20 cellular contexts compared by ENCODE assay signal in the genomic region with DNA sequence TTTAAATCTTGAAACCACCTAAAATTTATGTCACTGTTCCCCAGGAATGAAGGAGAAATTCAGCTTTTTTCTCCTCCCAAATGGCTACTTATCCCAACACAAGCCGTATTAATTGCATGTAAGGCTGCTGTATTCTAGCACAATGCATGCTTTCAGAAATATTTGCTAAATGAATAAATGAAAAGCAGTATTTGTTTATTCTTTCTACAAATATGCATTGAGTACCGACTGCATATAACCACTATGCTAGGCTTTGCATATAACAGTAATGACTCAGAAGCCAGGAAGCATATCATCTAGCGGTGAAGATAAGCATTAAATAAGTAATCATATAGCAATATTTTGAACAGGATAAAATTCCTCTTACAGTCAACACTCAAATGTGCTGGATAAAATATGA.
DNase-seq lines count a peak whose midpoint lies in the region; ATAC-seq and TF ChIP-seq lines count a peak whose summit lies in the region.
"Had no signal": no experiment of that assay in that cellular context is flagged by ENCODE, and none has a peak within 500 bp of the region (broad histone marks: within the 10 kb centered on the region; RNA-seq: fewer than 3 reads in every experiment).

No MANE protein-coding gene starts in this region.

- no peaks in the 10 kb centered on the region for H3K27me3 Mint-ChIP-seq in activated T-cell treated with anti-CD3 and anti-CD28 coated beads, Interleukin-2, amount 50 U/mL, for 24 hours

- no peaks in the 10 kb centered on the region for H3K36me3 ChIP-seq in brain microvascular endothelial cell (replicated peaks)
- H3K36me3 ChIP-seq: upper lobe of left lung had no signal

- in situ Hi-C loops in brain microvascular endothelial cell (cut with HindIII; ENCODE audit: low pct_ligation_motif_present, low sequenced_read_pairs) = no loop called here

- TF ChIP-seq CTCF in brain microvascular endothelial cell (IDR thresholded peaks at IDR 0.05; ENCODE audit: low read depth, low read length, missing control alignments) = no peak

- DNase-seq in NCI-H226 (peak; percentile 76), brain microvascular endothelial cell (peak; percentile 56), non-pigmented ciliary epithelial cell (ENCODE audit: low read depth) (peak; percentile 65), LoVo (ENCODE audit: low spot score) (no peak)
- no peak for DNase-seq in activated T-cell treated with anti-CD3 and anti-CD28 coated beads, Interleukin-2, amount 50 U/mL, for 24 hours
- DNase-seq: activated CD4-positive, alpha-beta T cell treated with anti-CD3 and anti-CD28 coated beads for 48 hours; activated T-cell treated with anti-CD3 and anti-CD28 coated beads, Interleukin-2, amount 50 U/mL, for 1 hour; H9; NCI-H187 treated with DMSO at 0.1 percent for 48 hours; NCI-H524 treated with DMSO at 0.1 percent for 48 hours; stimulated activated naive CD4-positive, alpha-beta T cell treated with Interleukin-2 at 50 U/mL for 16 hours; upper lobe of left lung had no signal

- no peaks in the 10 kb centered on the region for H3K9me3 Mint-ChIP-seq in activated T-cell treated with anti-CD3 and anti-CD28 coated beads, Interleukin-2, amount 50 U/mL, for 24 hours
- H3K9me3 Mint-ChIP-seq: H9; T-helper 2 cell treated with Interferon-gamma antibody and Interleukin-4, amounts not matched to agents 5 μg/mL and 100 μg/mL, for 36 hours had no signal

- H3K4me3 ChIP-seq in brain microvascular endothelial cell (ENCODE audit: low read depth, low read length) = no peak overlapping the region
- H3K4me3 ChIP-seq: hepatocyte, skin epidermis, upper lobe of left lung had no signal

- ATAC-seq in GM18868 (IDR thresholded peaks at IDR 0.05; ENCODE audit: unreplicated experiment) = peak; percentile 30
- ATAC-seq in HG03520 (IDR thresholded peaks at IDR 0.05; ENCODE audit: unreplicated experiment) = no peak
- no peak for ATAC-seq in GM18498 (IDR thresholded peaks at IDR 0.05; ENCODE audit: unreplicated experiment)

- no peaks in the 10 kb centered on the region for H3K27me3 ChIP-seq in brain microvascular endothelial cell (replicated peaks)
- H3K27me3 ChIP-seq: hepatocyte, upper lobe of left lung had no signal

- H3K27ac Mint-ChIP-seq in activated T-cell treated with anti-CD3 and anti-CD28 coated beads, Interleukin-2, amount 50 U/mL, for 24 hours = no peak overlapping the region
- H3K27ac Mint-ChIP-seq: H9; T-helper 2 cell treated with Interferon-gamma antibody and Interleukin-4, amounts not matched to agents 5 μg/mL and 100 μg/mL, for 36 hours had no signal

- H3K27ac ChIP-seq in brain microvascular endothelial cell = no peak overlapping the region
- H3K27ac ChIP-seq: epithelial cell of prostate, hepatocyte, parathyroid adenoma, skin epidermis, upper lobe of left lung had no signal

- H3K4me1 Mint-ChIP-seq in activated T-cell treated with anti-CD3 and anti-CD28 coated beads, Interleukin-2, amount 50 U/mL, for 24 hours (ENCODE audit: low read depth) = peaks cover 21% of the 10 kb centered on the region

- H3K4me3 Mint-ChIP-seq in activated T-cell treated with anti-CD3 and anti-CD28 coated beads, Interleukin-2, amount 50 U/mL, for 24 hours = no peak overlapping the region
- H3K4me3 Mint-ChIP-seq: H9; T-helper 2 cell treated with Interferon-gamma antibody and Interleukin-4, amounts not matched to agents 5 μg/mL and 100 μg/mL, for 36 hours had no signal

- peaks cover 6% of the 10 kb centered on the region for H3K36me3 Mint-ChIP-seq in activated T-cell treated with anti-CD3 and anti-CD28 coated beads, Interleukin-2, amount 50 U/mL, for 24 hours (ENCODE audit: low read depth)

Comparison
In these comparisons a context has a peak if more than half of its experiments do, and no peak if none do; other contexts are left out.
1. DNase-seq: peak in NCI-H226 (single experiment), brain microvascular endothelial cell (single experiment) and non-pigmented ciliary epithelial cell (single experiment); none in activated T-cell treated with anti-CD3 and anti-CD28 coated beads, Interleukin-2, amount 50 U/mL, for 24 hours (single experiment) and LoVo (single experiment).